In the genomic region with DNA sequence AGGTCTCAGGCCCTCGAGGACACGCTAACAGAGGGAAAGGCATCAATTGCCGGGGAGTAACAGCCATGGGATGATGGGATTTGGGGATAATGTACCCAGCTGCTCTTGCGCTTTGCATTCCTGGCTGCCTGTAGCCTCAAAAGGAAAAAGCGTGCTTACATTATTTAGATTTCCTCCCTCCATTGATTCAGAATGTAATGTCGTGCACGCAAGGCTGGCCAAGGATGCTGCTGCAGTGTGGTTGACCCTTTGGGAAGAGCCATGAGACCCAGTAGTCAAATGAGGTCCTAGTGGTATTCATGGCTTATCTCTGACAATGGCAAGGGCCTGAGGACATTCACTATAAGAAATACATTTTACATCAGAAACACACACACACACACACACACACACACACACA, we compare ENCODE assay signal across 19 cellular contexts.
"Had no signal": no experiment of that assay in that cellular context is flagged by ENCODE, and none has a peak within 500 bp of the region (broad histone marks: within the 10 kb centered on the region; RNA-seq: fewer than 3 reads in every experiment).

No MANE protein-coding gene starts in this region.

- H3K4me3 Mint-ChIP-seq: naive thymus-derived CD8-positive, alpha-beta T cell; neural crest cell; stimulated activated naive CD8-positive, alpha-beta T cell treated with anti-CD3 and anti-CD28 coated beads, Interleukin-15, amount 100 ng/mL, for 72 hours had no signal

- ATAC-seq: lower lobe of right lung; naive thymus-derived CD8-positive, alpha-beta T cell; pancreas; right lobe of liver; stimulated activated naive CD8-positive, alpha-beta T cell treated with anti-CD3 and anti-CD28 coated beads, Interleukin-15, amount 100 ng/mL, for 72 hours had no signal

- H3K9me3 Mint-ChIP-seq: naive thymus-derived CD8-positive, alpha-beta T cell; neural crest cell; stimulated activated naive CD8-positive, alpha-beta T cell treated with anti-CD3 and anti-CD28 coated beads, Interleukin-15, amount 100 ng/mL, for 72 hours had no signal

- DNase-seq: dermis blood vessel endothelial cell; effector memory CD4-positive, alpha-beta T cell; esophagus squamous epithelium; foreskin melanocyte; head of caudate nucleus; left ventricle myocardium inferior; lower lobe of right lung; pancreas; right lobe of liver; small intestine; stimulated activated CD4-positive, alpha-beta T cell treated with anti-CD3 and anti-CD28 coated beads, Interleukin-12 subunit alpha, Interleukin-12 subunit beta, amount 100 ng/mL, for 4 hours; stimulated activated CD4-positive, alpha-beta T cell treated with anti-CD3 and anti-CD28 coated beads, Interleukin-1b, Interleukin-23, amount 100 ng/mL, for 48 hours; stimulated activated CD4-positive, alpha-beta T cell treated with anti-CD3 and anti-CD28 coated beads, Interleukin-4, amount 100 ng/mL, for 1 hour; stimulated activated CD8-positive, alpha-beta memory T cell treated with anti-CD3 and anti-CD28 coated beads, Interleukin-4, amount 100 ng/mL, for 48 hours; stimulated activated naive CD4-positive, alpha-beta T cell; stimulated activated naive CD8-positive, alpha-beta T cell treated with anti-CD3 and anti-CD28 coated beads, Interleukin-15, amount 100 ng/mL, for 72 hours; transverse colon had no signal

- H3K36me3 Mint-ChIP-seq: naive thymus-derived CD8-positive, alpha-beta T cell had no signal
